ENCODE assay signal across 2 cellular contexts in the genomic region with DNA sequence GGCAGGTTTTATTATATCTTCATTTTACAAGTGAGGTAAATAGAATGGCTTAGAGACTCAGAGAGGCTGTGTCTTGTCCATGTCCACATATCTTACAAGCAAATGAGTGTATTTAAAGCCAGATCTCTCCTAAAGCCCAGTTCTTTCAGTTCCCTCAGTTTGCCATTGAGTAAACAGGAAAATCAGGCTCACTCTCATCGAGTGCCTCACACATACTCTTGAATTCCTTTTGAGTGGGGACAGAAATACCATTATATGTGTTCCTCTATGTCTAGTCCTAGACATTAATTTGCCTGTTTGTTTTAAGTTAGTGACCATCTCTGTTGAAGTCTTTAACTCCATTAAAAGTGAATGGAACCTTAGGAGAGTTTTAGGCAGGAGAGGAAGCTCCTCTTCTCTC.
TF ChIP-seq lines count a peak whose summit lies in the region.

No MANE protein-coding gene starts in this region.

TF ChIP-seq in IMR-90, 13 proteins besides CTCF, POLR2A, EP300 and RAD21:
- no peak for TF ChIP-seq CEBPB (IDR thresholded peaks at IDR 0.05; ENCODE audit: low read depth, low read length)
- TF ChIP-seq CHD1 (IDR thresholded peaks at IDR 0.05; ENCODE audit: low read depth, low read length) = no peak
- no peak for TF ChIP-seq MAFK (IDR thresholded peaks at IDR 0.05; ENCODE audit: low read depth, low read length)
- no peak for TF ChIP-seq FOS (IDR thresholded peaks at IDR 0.05; ENCODE audit: low read depth, low read length)
- no peak for TF ChIP-seq MAZ (IDR thresholded peaks at IDR 0.05; ENCODE audit: borderline replicate concordance, low read depth, low read length)
- TF ChIP-seq NFE2L2 (IDR thresholded peaks at IDR 0.05; ENCODE audit: low read depth, low read length) = no peak
- no peak for TF ChIP-seq ELK1 (IDR thresholded peaks at IDR 0.05; ENCODE audit: borderline replicate concordance, low read depth, low read length)
- TF ChIP-seq SMC3 (IDR thresholded peaks at IDR 0.05; ENCODE audit: low read depth, low read length) = no peak
- no peak for TF ChIP-seq RCOR1 (IDR thresholded peaks at IDR 0.05; ENCODE audit: insufficient replicate concordance, low read length)
- TF ChIP-seq, protein P1, sequence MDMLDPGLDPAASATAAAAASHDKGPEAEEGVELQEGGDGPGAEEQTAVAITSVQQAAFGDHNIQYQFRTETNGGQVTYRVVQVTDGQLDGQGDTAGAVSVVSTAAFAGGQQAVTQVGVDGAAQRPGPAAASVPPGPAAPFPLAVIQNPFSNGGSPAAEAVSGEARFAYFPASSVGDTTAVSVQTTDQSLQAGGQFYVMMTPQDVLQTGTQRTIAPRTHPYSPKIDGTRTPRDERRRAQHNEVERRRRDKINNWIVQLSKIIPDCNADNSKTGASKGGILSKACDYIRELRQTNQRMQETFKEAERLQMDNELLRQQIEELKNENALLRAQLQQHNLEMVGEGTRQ (IDR thresholded peaks at IDR 0.05; ENCODE audit: low read depth, low read length) = no peak
- TF ChIP-seq MXI1 (IDR thresholded peaks at IDR 0.05; ENCODE audit: borderline replicate concordance, low read depth, low read length) = no peak
- no peak for TF ChIP-seq RFX5 (IDR thresholded peaks at IDR 0.05; ENCODE audit: low read depth, low read length)
- TF ChIP-seq BHLHE40 (IDR thresholded peaks at IDR 0.05; ENCODE audit: low read depth, low read length) = no peak

TF ChIP-seq in endothelial cell of umbilical vein, 7 proteins besides CTCF, POLR2A, EP300 and RAD21:
- TF ChIP-seq EZH2 (IDR thresholded peaks at IDR 0.05; ENCODE audit: borderline replicate concordance, low read depth, low read length, severe bottlenecking) (no peak), JUN (IDR thresholded peaks at IDR 0.05; ENCODE audit: borderline replicate concordance, insufficient read depth, insufficient read length, low read depth) (no peak)
